18 cellular contexts compared by ENCODE assay signal in the genomic region with DNA sequence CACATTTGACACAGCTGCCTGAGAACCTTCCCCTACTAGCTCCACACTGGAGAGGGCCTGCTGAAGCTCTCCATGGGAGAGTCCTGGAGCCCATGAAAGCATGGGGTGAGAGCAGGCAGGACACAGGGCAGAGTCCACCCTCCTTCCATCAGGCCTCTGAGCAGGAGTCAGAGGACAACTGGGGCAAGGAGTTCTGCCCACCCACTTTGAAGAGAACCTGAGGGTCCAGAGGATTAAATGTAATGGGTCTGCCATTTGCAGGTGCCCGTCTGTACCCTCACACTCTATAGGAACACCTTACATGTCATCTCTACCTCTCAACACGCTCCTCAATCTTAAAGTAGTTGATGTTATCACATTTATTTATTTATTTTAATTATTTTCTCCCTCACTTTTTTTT. TPM values are rescaled to one million over a fixed set of nuclear protein-coding genes. Genes with fewer than 3 reads are reported as not detected.
A peak's percentile ranks its signal among the peaks of the same experiment; 100 is the strongest.
DNase-seq lines count a peak whose midpoint lies in the region; ATAC-seq, FAIRE-seq and TF ChIP-seq lines count a peak whose summit lies in the region.
"Had no signal": no experiment of that assay in that cellular context is flagged by ENCODE, and none has a peak within 500 bp of the region (broad histone marks: within the 10 kb centered on the region; RNA-seq: fewer than 3 reads in every experiment).

No MANE protein-coding gene starts in this region.

- H3K79me2 ChIP-seq in osteoblast (ENCODE audit: insufficient read depth, low read length), result no peaks in the 10 kb centered on the region

- no peak overlapping the region for H3K27ac ChIP-seq in osteoblast (ENCODE audit: low read depth, low read length)
- H3K27ac ChIP-seq: 22Rv1 had no signal

- TF ChIP-seq POLR2A in GM12892 (IDR thresholded peaks at IDR 0.05; ENCODE audit: low read depth, low read length), result no peak

- no peak overlapping the region for H3K4me2 ChIP-seq in osteoblast (ENCODE audit: insufficient read depth, low read length)

- no peak overlapping the region for H3K27ac Mint-ChIP-seq in natural killer cell treated with Interleukin-12 subunit alpha and Interleukin-12 subunit beta and Interleukin-15 and Interleukin-18, amount 100 ng/mL, for 72 hours
- no peak overlapping the region for H3K27ac Mint-ChIP-seq in natural killer cell
- H3K27ac Mint-ChIP-seq: CD8-positive, alpha-beta memory T cell had no signal

- no peaks in the 10 kb centered on the region for H3K36me3 ChIP-seq in osteoblast (ENCODE audit: insufficient read depth, low read length)
- H3K36me3 ChIP-seq: HAP-1 had no signal

- intact Hi-C loops in natural killer cell (cut with micrococcal nuclease), result no loop called here

- no peak for FAIRE-seq in GM12892 (lab: Jason Lieb, UNC)
- FAIRE-seq: GM19239, HepG2, HTR-8/SVneo had no signal

- no peaks in the 10 kb centered on the region for H3K4me1 ChIP-seq in osteoblast (ENCODE audit: insufficient read depth, low read length)
- H3K4me1 ChIP-seq: HAP-1 had no signal

- no peaks in the 10 kb centered on the region for H3K9me3 Mint-ChIP-seq in natural killer cell treated with Interleukin-12 subunit alpha and Interleukin-12 subunit beta and Interleukin-15 and Interleukin-18, amount 100 ng/mL, for 72 hours
- peaks cover 0 to 3% of the 10 kb centered on the region in 2 donors for H3K9me3 Mint-ChIP-seq in natural killer cell

- no peak overlapping the region for H3K4me3 ChIP-seq in osteoblast (ENCODE audit: insufficient read depth, low read length)
- H3K4me3 ChIP-seq: HAP-1 had no signal

- H3K4me3 Mint-ChIP-seq in natural killer cell treated with Interleukin-12 subunit alpha and Interleukin-12 subunit beta and Interleukin-15 and Interleukin-18, amount 100 ng/mL, for 72 hours, result no peak overlapping the region
- no peak overlapping the region for H3K4me3 Mint-ChIP-seq in natural killer cell
- H3K4me3 Mint-ChIP-seq: CD8-positive, alpha-beta memory T cell had no signal

- no peak for ATAC-seq in natural killer cell treated with Interleukin-12 subunit alpha and Interleukin-12 subunit beta and Interleukin-15 and Interleukin-18, amount 100 ng/mL, for 72 hours
- ATAC-seq in natural killer cell (no peak), HG03097 (IDR thresholded peaks at IDR 0.05; ENCODE audit: low FRiP score, unreplicated experiment) (no peak)
- ATAC-seq: HepG2 had no signal

- no peaks in the 10 kb centered on the region for H3K27me3 Mint-ChIP-seq in natural killer cell treated with Interleukin-12 subunit alpha and Interleukin-12 subunit beta and Interleukin-15 and Interleukin-18, amount 100 ng/mL, for 72 hours
- H3K27me3 Mint-ChIP-seq in natural killer cell (ENCODE audit: low read depth in 2 of 2), result peaks cover 0 to 3% of the 10 kb centered on the region in 2 donors

- TF ChIP-seq CTCF in natural killer cell (IDR thresholded peaks at IDR 0.05) (no peak), osteoblast (IDR thresholded peaks at IDR 0.05; ENCODE audit: extremely low read depth, low read depth, low read length) (no peak)

- H3K9me3 ChIP-seq in osteoblast (ENCODE audit: low read depth, low read length), result peaks cover 5% of the 10 kb centered on the region

- H4K20me1 ChIP-seq in osteoblast (ENCODE audit: insufficient read depth, low read length), result no peaks in the 10 kb centered on the region

- no peaks in the 10 kb centered on the region for H3K4me1 Mint-ChIP-seq in natural killer cell treated with Interleukin-12 subunit alpha and Interleukin-12 subunit beta and Interleukin-15 and Interleukin-18, amount 100 ng/mL, for 72 hours (ENCODE audit: low read depth in 2 of 2)
- no peaks in the 10 kb centered on the region for H3K4me1 Mint-ChIP-seq in natural killer cell
- H3K4me1 Mint-ChIP-seq: CD8-positive, alpha-beta memory T cell had no signal

- no peak overlapping the region for H2AFZ ChIP-seq in osteoblast (ENCODE audit: low read length)

- DNase-seq in activated CD8-positive, alpha-beta memory T cell treated with anti-CD3 and anti-CD28 coated beads, Interleukin-2, amount 50 U/mL, for 4 hours, result peak; percentile 8
- DNase-seq in activated CD8-positive, alpha-beta memory T cell treated with anti-CD3 and anti-CD28 coated beads, Interleukin-2, amount 50 U/mL, for 48 hours, result no peak
- DNase-seq in natural killer cell treated with Interleukin-12 subunit alpha and Interleukin-12 subunit beta and Interleukin-15 and Interleukin-18, amount 100 ng/mL, for 72 hours (ENCODE audit: low spot score), result peak; percentile 41
- DNase-seq in natural killer cell, result no peak
- peak; percentile 51 for DNase-seq in osteoblast (ENCODE audit: insufficient read length, low spot score, missing footprints)
- no peak for DNase-seq in GM12892 (ENCODE audit: insufficient read length)
- DNase-seq: CD8-positive, alpha-beta memory T cell; DND-41; GDM1; GOT3 had no signal

- H3K27me3 ChIP-seq in osteoblast (ENCODE audit: insufficient read depth, low read length), result peaks cover 9% of the 10 kb centered on the region

- H3K36me3 Mint-ChIP-seq in natural killer cell treated with Interleukin-12 subunit alpha and Interleukin-12 subunit beta and Interleukin-15 and Interleukin-18, amount 100 ng/mL, for 72 hours, result no peaks in the 10 kb centered on the region
- H3K36me3 Mint-ChIP-seq in natural killer cell, result no peaks in the 10 kb centered on the region

RNA-seq across cellular contexts. Expression of a gene that starts 10.4 kb away (rescaled TPM):
- total RNA-seq in natural killer cell treated with Interleukin-12 subunit alpha and Interleukin-12 subunit beta and Interleukin-15 and Interleukin-18, amount 100 ng/mL, for 72 hours, result not detected
- total RNA-seq in natural killer cell (1 to 10 TPM in 1 of 3 donors, under 1 TPM in 2; 0.18 to 1.3 (median 0.38) TPM), osteoblast (under 0.01 TPM in 1 of 2 replicates, not detected in the other)
- polyA plus RNA-seq in GM12892 (2012; ENCODE audit: missing spikeins), result not detected
- total RNA-seq: A673, HepG2 had no signal
- polyA plus RNA-seq: BJ; CD8-positive, alpha-beta memory T cell; HepG2 had no signal

RNA-seq across cellular contexts. Expression of a gene that starts 32.3 kb away (rescaled TPM):
- under 1 TPM in 1 of 2 donors, not detected in 1; 0.92 TPM for total RNA-seq in natural killer cell treated with Interleukin-12 subunit alpha and Interleukin-12 subunit beta and Interleukin-15 and Interleukin-18, amount 100 ng/mL, for 72 hours
- total RNA-seq in natural killer cell (10 to 100 TPM in 1 of 3 donors, 1 to 10 TPM in 2; 5.5 to 11.3 (median 8.8) TPM), osteoblast (not detected in 2 replicates)
- 1.3 TPM for polyA plus RNA-seq in GM12892 (2012; ENCODE audit: missing spikeins)
- total RNA-seq: A673, HepG2 had no signal
- polyA plus RNA-seq: BJ, HepG2 had no signal

RNA-seq across cellular contexts. Expression of a gene that starts 39.2 kb away (rescaled TPM):
- 10 to 100 TPM; 30.9 to 52.0 TPM for total RNA-seq in natural killer cell treated with Interleukin-12 subunit alpha and Interleukin-12 subunit beta and Interleukin-15 and Interleukin-18, amount 100 ng/mL, for 72 hours
- total RNA-seq in natural killer cell (100 to 1,000 TPM; 300 to 564 (median 432) TPM), osteoblast (2.7 and 3.3 TPM in 2 replicates)
- 160 TPM for polyA plus RNA-seq in GM12892 (2012; ENCODE audit: missing spikeins)
- total RNA-seq: HepG2 had no signal
- polyA plus RNA-seq: HepG2 had no signal

Comparison
In these comparisons a context has a peak if more than half of its experiments do, and no peak if none do; other contexts are left out.
1. DNase-seq: peak in activated CD8-positive, alpha-beta memory T cell treated with anti-CD3 and anti-CD28 coated beads, Interleukin-2, amount 50 U/mL, for 4 hours (single experiment), natural killer cell treated with Interleukin-12 subunit alpha and Interleukin-12 subunit beta and Interleukin-15 and Interleukin-18, amount 100 ng/mL, for 72 hours (single experiment) and osteoblast (single experiment); none in activated CD8-positive, alpha-beta memory T cell treated with anti-CD3 and anti-CD28 coated beads, Interleukin-2, amount 50 U/mL, for 48 hours (single experiment), natural killer cell (single experiment) and GM12892 (single experiment).
2. RNA of a gene that starts 39.2 kb away (total RNA-seq): 300 to 564 TPM in natural killer cell; 30.9 to 52.0 TPM in natural killer cell treated with Interleukin-12 subunit alpha and Interleukin-12 subunit beta and Interleukin-15 and Interleukin-18, amount 100 ng/mL, for 72 hours and 2.7 to 3.3 TPM in osteoblast; every median in the first group is over 4 times any median in the second.